ENCODE assay signal across 1 cellular context in genomic region chr5:147175516-147176097, GRCh38.
A peak's percentile ranks its signal among the peaks of the same experiment; 100 is the strongest.
TF ChIP-seq lines count a peak whose summit lies in the region.

No MANE protein-coding gene starts in this region.

TF ChIP-seq in HepG2, 621 proteins besides CTCF, POLR2A, EP300 and RAD21 (continued from another document and continues in another):
- peak; percentile 88 for TF ChIP-seq HNF4G (IDR thresholded peaks at IDR 0.05; ENCODE audit: borderline replicate concordance, low read depth, low read length)
- TF ChIP-seq HNF4G (CRISPR knock-in tag; IDR thresholded peaks at IDR 0.05; ENCODE audit: borderline replicate concordance, low read depth) = no peak
- no peak for TF ChIP-seq ZNF282 (IDR thresholded peaks at IDR 0.05; ENCODE audit: partially characterized antibody)
- TF ChIP-seq MEIS2 (CRISPR knock-in tag; IDR thresholded peaks at IDR 0.05) = no peak
- 0 out of 2 replicates have a peak, but pooled peaks have one; percentile 45 for TF ChIP-seq TFDP2 (CRISPR knock-in tag; IDR thresholded peaks at IDR 0.05)
- peak; percentile 100 for TF ChIP-seq NCOR1 (IDR thresholded peaks at IDR 0.05; ENCODE audit: borderline replicate concordance, low read length)
- TF ChIP-seq ZNF878 (CRISPR knock-in tag; IDR thresholded peaks at IDR 0.05) = peak; percentile 97
- TF ChIP-seq ZFP37 (CRISPR knock-in tag; IDR thresholded peaks at IDR 0.05; ENCODE audit: borderline replicate concordance) = 0 out of 2 replicates have a peak, but pooled peaks have one; percentile 32
- no peak for TF ChIP-seq ZFP36 (IDR thresholded peaks at IDR 0.05; ENCODE audit: borderline replicate concordance, low read depth, low read length, partially characterized antibody)
- no peak for TF ChIP-seq ZFAT (CRISPR knock-in tag; conservative IDR thresholded peaks at IDR 0.05)
- peak; percentile 69 for TF ChIP-seq NR2C2 (CRISPR knock-in tag; IDR thresholded peaks at IDR 0.05; ENCODE audit: borderline replicate concordance)
- no peak for TF ChIP-seq CCAR2 (optimal IDR thresholded peaks at IDR 0.05; ENCODE audit: low read depth, low read length)
- no peak for TF ChIP-seq ZNF260 (CRISPR knock-in tag; IDR thresholded peaks at IDR 0.05; ENCODE audit: borderline replicate concordance, low read depth)
- peak; percentile 56; the same call in 1 of the 2 replicates for TF ChIP-seq ZKSCAN5 (CRISPR knock-in tag; IDR thresholded peaks at IDR 0.05)
- TF ChIP-seq ZFX (CRISPR knock-in tag; IDR thresholded peaks at IDR 0.05; ENCODE audit: low read depth) = no peak
- peak; percentile 79 for TF ChIP-seq NFYC (CRISPR knock-in tag; IDR thresholded peaks at IDR 0.05)
- no peak for TF ChIP-seq GABPA (IDR thresholded peaks at IDR 0.05; ENCODE audit: low read depth, low read length)
- peak; percentile 52 for TF ChIP-seq GABPA (CRISPR knock-in tag; IDR thresholded peaks at IDR 0.05; ENCODE audit: low read depth)
- TF ChIP-seq THAP7 (CRISPR knock-in tag; IDR thresholded peaks at IDR 0.05) = no peak
- TF ChIP-seq FOXA1 (IDR thresholded peaks at IDR 0.05) = 0 out of 2 replicates have a peak, but pooled peaks have one; percentile 15
- TF ChIP-seq FOXA1 (CRISPR knock-in tag; IDR thresholded peaks at IDR 0.05) = peak; percentile 66
- no peak for TF ChIP-seq MYNN (CRISPR knock-in tag; IDR thresholded peaks at IDR 0.05; ENCODE audit: low read depth)
- TF ChIP-seq NR2F6 (IDR thresholded peaks at IDR 0.05) = peak; percentile 31; the same call in 1 of the 2 replicates
- TF ChIP-seq NR2F6 (CRISPR knock-in tag; IDR thresholded peaks at IDR 0.05) = no peak
- no peak for TF ChIP-seq ZNF362 (CRISPR knock-in tag; IDR thresholded peaks at IDR 0.05; ENCODE audit: borderline replicate concordance)
- TF ChIP-seq ISL2 (CRISPR knock-in tag; IDR thresholded peaks at IDR 0.05) = no peak
- peak; percentile 48; the same call in 1 of the 2 replicates for TF ChIP-seq MED1 (CRISPR knock-in tag; IDR thresholded peaks at IDR 0.05)
- TF ChIP-seq, protein P1, sequence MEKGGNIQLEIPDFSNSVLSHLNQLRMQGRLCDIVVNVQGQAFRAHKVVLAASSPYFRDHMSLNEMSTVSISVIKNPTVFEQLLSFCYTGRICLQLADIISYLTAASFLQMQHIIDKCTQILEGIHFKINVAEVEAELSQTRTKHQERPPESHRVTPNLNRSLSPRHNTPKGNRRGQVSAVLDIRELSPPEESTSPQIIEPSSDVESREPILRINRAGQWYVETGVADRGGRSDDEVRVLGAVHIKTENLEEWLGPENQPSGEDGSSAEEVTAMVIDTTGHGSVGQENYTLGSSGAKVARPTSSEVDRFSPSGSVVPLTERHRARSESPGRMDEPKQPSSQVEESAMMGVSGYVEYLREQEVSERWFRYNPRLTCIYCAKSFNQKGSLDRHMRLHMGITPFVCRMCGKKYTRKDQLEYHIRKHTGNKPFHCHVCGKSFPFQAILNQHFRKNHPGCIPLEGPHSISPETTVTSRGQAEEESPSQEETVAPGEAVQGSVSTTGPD (CRISPR knock-in tag; IDR thresholded peaks at IDR 0.05) = no peak
- TF ChIP-seq KLF12 (CRISPR knock-in tag; IDR thresholded peaks at IDR 0.05; ENCODE audit: borderline replicate concordance) = no peak
- no peak for TF ChIP-seq ZNF784 (CRISPR knock-in tag; IDR thresholded peaks at IDR 0.05; ENCODE audit: borderline replicate concordance)
- TF ChIP-seq MTA1 (CRISPR knock-in tag; IDR thresholded peaks at IDR 0.05; ENCODE audit: borderline replicate concordance) = no peak
- no peak for TF ChIP-seq ZNF747 (CRISPR knock-in tag; IDR thresholded peaks at IDR 0.05; ENCODE audit: borderline replicate concordance)
- no peak for TF ChIP-seq ZMYM2 (CRISPR knock-in tag; IDR thresholded peaks at IDR 0.05)
- peak; percentile 56; the same call in 1 of the 2 replicates for TF ChIP-seq CEBPG (CRISPR knock-in tag; IDR thresholded peaks at IDR 0.05)
- TF ChIP-seq MAX (IDR thresholded peaks at IDR 0.05) = peak; percentile 97
- no peak for TF ChIP-seq SMAD1 (CRISPR knock-in tag; IDR thresholded peaks at IDR 0.05; ENCODE audit: borderline replicate concordance, low read depth)
- TF ChIP-seq MTERF4 (CRISPR knock-in tag; IDR thresholded peaks at IDR 0.05) = no peak
- no peak for TF ChIP-seq SRY (CRISPR knock-in tag; IDR thresholded peaks at IDR 0.05)
- 0 out of 2 replicates have a peak, but pooled peaks have one; percentile 45 for TF ChIP-seq ZNF724P (CRISPR knock-in tag; IDR thresholded peaks at IDR 0.05; ENCODE audit: borderline replicate concordance)
- TF ChIP-seq TCF7 (IDR thresholded peaks at IDR 0.05; ENCODE audit: low read depth) = peak; percentile 55
- TF ChIP-seq MXI1 (IDR thresholded peaks at IDR 0.05; ENCODE audit: borderline replicate concordance, low read depth, low read length) = peak; percentile 65; the same call in 1 of the 3 replicates
- no peak for TF ChIP-seq SETDB1 (CRISPR knock-in tag; IDR thresholded peaks at IDR 0.05; ENCODE audit: borderline replicate concordance)
- peak; percentile 57; the same call in 1 of the 2 replicates for TF ChIP-seq EHMT2 (IDR thresholded peaks at IDR 0.05; ENCODE audit: borderline replicate concordance, low read depth, low read length)
- TF ChIP-seq, protein P2, sequence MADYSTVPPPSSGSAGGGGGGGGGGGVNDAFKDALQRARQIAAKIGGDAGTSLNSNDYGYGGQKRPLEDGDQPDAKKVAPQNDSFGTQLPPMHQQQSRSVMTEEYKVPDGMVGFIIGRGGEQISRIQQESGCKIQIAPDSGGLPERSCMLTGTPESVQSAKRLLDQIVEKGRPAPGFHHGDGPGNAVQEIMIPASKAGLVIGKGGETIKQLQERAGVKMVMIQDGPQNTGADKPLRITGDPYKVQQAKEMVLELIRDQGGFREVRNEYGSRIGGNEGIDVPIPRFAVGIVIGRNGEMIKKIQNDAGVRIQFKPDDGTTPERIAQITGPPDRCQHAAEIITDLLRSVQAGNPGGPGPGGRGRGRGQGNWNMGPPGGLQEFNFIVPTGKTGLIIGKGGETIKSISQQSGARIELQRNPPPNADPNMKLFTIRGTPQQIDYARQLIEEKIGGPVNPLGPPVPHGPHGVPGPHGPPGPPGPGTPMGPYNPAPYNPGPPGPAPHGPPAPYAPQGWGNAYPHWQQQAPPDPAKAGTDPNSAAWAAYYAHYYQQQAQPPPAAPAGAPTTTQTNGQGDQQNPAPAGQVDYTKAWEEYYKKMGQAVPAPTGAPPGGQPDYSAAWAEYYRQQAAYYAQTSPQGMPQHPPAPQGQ (CRISPR knock-in tag; IDR thresholded peaks at IDR 0.05; ENCODE audit: borderline replicate concordance) = no peak
- no peak for TF ChIP-seq REXO4 (CRISPR knock-in tag; IDR thresholded peaks at IDR 0.05; ENCODE audit: borderline replicate concordance)
- TF ChIP-seq, protein P3, sequence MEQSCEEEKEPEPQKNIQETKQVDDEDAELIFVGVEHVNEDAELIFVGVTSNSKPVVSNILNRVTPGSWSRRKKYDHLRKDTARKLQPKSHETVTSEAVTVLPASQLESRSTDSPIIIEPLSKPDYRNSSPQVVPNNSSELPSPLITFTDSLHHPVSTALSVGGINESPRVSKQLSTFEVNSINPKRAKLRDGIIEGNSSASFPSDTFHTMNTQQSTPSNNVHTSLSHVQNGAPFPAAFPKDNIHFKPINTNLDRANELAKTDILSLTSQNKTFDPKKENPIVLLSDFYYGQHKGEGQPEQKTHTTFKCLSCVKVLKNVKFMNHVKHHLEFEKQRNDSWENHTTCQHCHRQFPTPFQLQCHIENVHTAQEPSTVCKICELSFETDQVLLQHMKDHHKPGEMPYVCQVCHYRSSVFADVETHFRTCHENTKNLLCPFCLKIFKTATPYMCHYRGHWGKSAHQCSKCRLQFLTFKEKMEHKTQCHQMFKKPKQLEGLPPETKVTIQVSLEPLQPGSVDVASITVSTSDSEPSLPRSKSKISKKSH (CRISPR knock-in tag; IDR thresholded peaks at IDR 0.05; ENCODE audit: borderline replicate concordance) = no peak
- TF ChIP-seq THAP11 (CRISPR knock-in tag; IDR thresholded peaks at IDR 0.05) = 0 out of 2 replicates have a peak, but pooled peaks have one; percentile 17
- 0 out of 2 replicates have a peak, but pooled peaks have one; percentile 26 for TF ChIP-seq IRF2 (CRISPR knock-in tag; IDR thresholded peaks at IDR 0.05)
- TF ChIP-seq, protein P4, sequence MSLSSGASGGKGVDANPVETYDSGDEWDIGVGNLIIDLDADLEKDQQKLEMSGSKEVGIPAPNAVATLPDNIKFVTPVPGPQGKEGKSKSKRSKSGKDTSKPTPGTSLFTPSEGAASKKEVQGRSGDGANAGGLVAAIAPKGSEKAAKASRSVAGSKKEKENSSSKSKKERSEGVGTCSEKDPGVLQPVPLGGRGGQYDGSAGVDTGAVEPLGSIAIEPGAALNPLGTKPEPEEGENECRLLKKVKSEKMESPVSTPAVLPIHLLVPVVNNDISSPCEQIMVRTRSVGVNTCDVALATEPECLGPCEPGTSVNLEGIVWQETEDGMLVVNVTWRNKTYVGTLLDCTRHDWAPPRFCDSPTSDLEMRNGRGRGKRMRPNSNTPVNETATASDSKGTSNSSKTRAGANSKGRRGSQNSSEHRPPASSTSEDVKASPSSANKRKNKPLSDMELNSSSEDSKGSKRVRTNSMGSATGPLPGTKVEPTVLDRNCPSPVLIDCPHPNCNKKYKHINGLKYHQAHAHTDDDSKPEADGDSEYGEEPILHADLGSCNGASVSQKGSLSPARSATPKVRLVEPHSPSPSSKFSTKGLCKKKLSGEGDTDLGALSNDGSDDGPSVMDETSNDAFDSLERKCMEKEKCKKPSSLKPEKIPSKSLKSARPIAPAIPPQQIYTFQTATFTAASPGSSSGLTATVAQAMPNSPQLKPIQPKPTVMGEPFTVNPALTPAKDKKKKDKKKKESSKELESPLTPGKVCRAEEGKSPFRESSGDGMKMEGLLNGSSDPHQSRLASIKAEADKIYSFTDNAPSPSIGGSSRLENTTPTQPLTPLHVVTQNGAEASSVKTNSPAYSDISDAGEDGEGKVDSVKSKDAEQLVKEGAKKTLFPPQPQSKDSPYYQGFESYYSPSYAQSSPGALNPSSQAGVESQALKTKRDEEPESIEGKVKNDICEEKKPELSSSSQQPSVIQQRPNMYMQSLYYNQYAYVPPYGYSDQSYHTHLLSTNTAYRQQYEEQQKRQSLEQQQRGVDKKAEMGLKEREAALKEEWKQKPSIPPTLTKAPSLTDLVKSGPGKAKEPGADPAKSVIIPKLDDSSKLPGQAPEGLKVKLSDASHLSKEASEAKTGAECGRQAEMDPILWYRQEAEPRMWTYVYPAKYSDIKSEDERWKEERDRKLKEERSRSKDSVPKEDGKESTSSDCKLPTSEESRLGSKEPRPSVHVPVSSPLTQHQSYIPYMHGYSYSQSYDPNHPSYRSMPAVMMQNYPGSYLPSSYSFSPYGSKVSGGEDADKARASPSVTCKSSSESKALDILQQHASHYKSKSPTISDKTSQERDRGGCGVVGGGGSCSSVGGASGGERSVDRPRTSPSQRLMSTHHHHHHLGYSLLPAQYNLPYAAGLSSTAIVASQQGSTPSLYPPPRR (CRISPR knock-in tag; IDR thresholded peaks at IDR 0.05; ENCODE audit: borderline replicate concordance) = 0 out of 2 replicates have a peak, but pooled peaks have one; percentile 19
- 0 out of 2 replicates have a peak, but pooled peaks have one; percentile 31 for TF ChIP-seq SSRP1 (CRISPR knock-in tag; IDR thresholded peaks at IDR 0.05)
- no peak for TF ChIP-seq HMGA1 (CRISPR knock-in tag; conservative IDR thresholded peaks at IDR 0.05)
